8 cellular contexts compared by ENCODE assay signal in genomic region chr17:8123695-8124349, GRCh38. TPM values are rescaled to one million over a fixed set of nuclear protein-coding genes. Genes with fewer than 3 reads are reported as not detected.
DNase-seq lines count a peak whose midpoint lies in the region; ATAC-seq and TF ChIP-seq lines count a peak whose summit lies in the region.

Gene HES7, minus strand, starts transcription at chr17:8124106. Its CDS starts 22 bp downstream, at chr17:8124084.

- ATAC-seq in natural killer cell treated with Interleukin-12 subunit alpha and Interleukin-12 subunit beta and Interleukin-15 and Interleukin-18, amount 100 ng/mL, for 72 hours: no peak
- no peak for ATAC-seq in HG03039 (IDR thresholded peaks at IDR 0.05; ENCODE audit: unreplicated experiment)

- H3K4me1 ChIP-seq in Loucy (ENCODE audit: insufficient read depth, low read length, poor library complexity, severe bottlenecking): peaks cover 49% of the 10 kb centered on the region

- TF ChIP-seq CTCF in Loucy (conservative IDR thresholded peaks at IDR 0.05; ENCODE audit: low read length) (no peak), chondrocyte (IDR thresholded peaks at IDR 0.05) (no peak)

- H3K9ac ChIP-seq in Loucy (ENCODE audit: low read depth, low read length, poor library complexity, severe bottlenecking): peak within 1 kb of the TSS; percentile 76

- H3K4me3 ChIP-seq in Loucy (ENCODE audit: low read length, poor library complexity, severe bottlenecking): peak within 1 kb of the TSS; percentile 91

- peak within 1 kb of the TSS; percentile 93 for H3K4me2 ChIP-seq in Loucy (ENCODE audit: low read depth, low read length, poor library complexity, severe bottlenecking)

- H3K4me3 Mint-ChIP-seq in chondrocyte (ENCODE audit: unreplicated experiment): peak within 1 kb of the TSS; percentile 92
- H3K4me3 Mint-ChIP-seq in natural killer cell treated with Interleukin-12 subunit alpha and Interleukin-12 subunit beta and Interleukin-15 and Interleukin-18, amount 100 ng/mL, for 72 hours: peak within 1 kb of the TSS; percentile 96

- no peaks in the 10 kb centered on the region for H3K27me3 Mint-ChIP-seq in chondrocyte (ENCODE audit: low read depth)
- H3K27me3 Mint-ChIP-seq in natural killer cell treated with Interleukin-12 subunit alpha and Interleukin-12 subunit beta and Interleukin-15 and Interleukin-18, amount 100 ng/mL, for 72 hours: peaks cover 25 to 36% of the 10 kb centered on the region in 2 donors

- no peaks in the 10 kb centered on the region for H3K79me2 ChIP-seq in Loucy (ENCODE audit: insufficient read depth, low read length)

- H3K36me3 ChIP-seq in Loucy (ENCODE audit: insufficient read depth, low read length): no peaks in the 10 kb centered on the region

- no peaks in the 10 kb centered on the region for H3K9me3 ChIP-seq in Loucy (ENCODE audit: insufficient read depth, low read depth, low read length)

- peaks cover 15% of the 10 kb centered on the region for H3F3A ChIP-seq in Loucy (ENCODE audit: low read depth)

- DNase-seq in ELR (ENCODE audit: low read depth) (peak; percentile 48), chondrocyte (ENCODE audit: low spot score) (no peak), globus pallidus (ENCODE audit: low spot score) (no peak), Kasumi-1 (lab: John Stamatoyannopoulos, UW) (no peak), DMS153 treated with DMSO at 0.1 percent for 48 hours (lab: John Stamatoyannopoulos, UW; ENCODE audit: unreplicated experiment) (no peak)
- no peak for DNase-seq in natural killer cell treated with Interleukin-12 subunit alpha and Interleukin-12 subunit beta and Interleukin-15 and Interleukin-18, amount 100 ng/mL, for 72 hours (ENCODE audit: low spot score)

- no peaks in the 10 kb centered on the region for H3K9me2 ChIP-seq in Loucy (replicated peaks; ENCODE audit: low read depth, low read length)

- H3K27me3 ChIP-seq in Loucy (ENCODE audit: insufficient read depth, low read length, poor library complexity, severe bottlenecking): peaks cover 7% of the 10 kb centered on the region

- H3K27ac Mint-ChIP-seq in chondrocyte (ENCODE audit: unreplicated experiment): peak within 1 kb of the TSS; percentile 89
- peak within 1 kb of the TSS; percentile 75 to 97 for H3K27ac Mint-ChIP-seq in natural killer cell treated with Interleukin-12 subunit alpha and Interleukin-12 subunit beta and Interleukin-15 and Interleukin-18, amount 100 ng/mL, for 72 hours

- no peaks in the 10 kb centered on the region for H3K9me3 Mint-ChIP-seq in chondrocyte (ENCODE audit: low read depth)
- H3K9me3 Mint-ChIP-seq in natural killer cell treated with Interleukin-12 subunit alpha and Interleukin-12 subunit beta and Interleukin-15 and Interleukin-18, amount 100 ng/mL, for 72 hours: no peaks in the 10 kb centered on the region

- H4K20me1 ChIP-seq in Loucy (ENCODE audit: insufficient read depth, low read length, poor library complexity, severe bottlenecking): no peaks in the 10 kb centered on the region

- H3K36me3 Mint-ChIP-seq in chondrocyte (ENCODE audit: low read depth): no peaks in the 10 kb centered on the region
- no peaks in the 10 kb centered on the region for H3K36me3 Mint-ChIP-seq in natural killer cell treated with Interleukin-12 subunit alpha and Interleukin-12 subunit beta and Interleukin-15 and Interleukin-18, amount 100 ng/mL, for 72 hours

- peak within 1 kb of the TSS; percentile 40 for H2AFZ ChIP-seq in Loucy (ENCODE audit: low read length)

- peaks cover 60% of the 10 kb centered on the region for H3K4me1 Mint-ChIP-seq in chondrocyte (ENCODE audit: low read depth)
- H3K4me1 Mint-ChIP-seq in natural killer cell treated with Interleukin-12 subunit alpha and Interleukin-12 subunit beta and Interleukin-15 and Interleukin-18, amount 100 ng/mL, for 72 hours (ENCODE audit: low read depth in 2 of 2): peaks cover 67 to 74% of the 10 kb centered on the region in 2 donors

RNA-seq across cellular contexts. Expression of gene HES7, which starts in this region (rescaled TPM):
- 0.51 to 1.5 TPM (median 0.70 TPM) in 3 replicates for total RNA-seq in chondrocyte
- total RNA-seq in natural killer cell treated with Interleukin-12 subunit alpha and Interleukin-12 subunit beta and Interleukin-15 and Interleukin-18, amount 100 ng/mL, for 72 hours: not detected
